Comparison of ENCODE assay signal across 1 cellular context in the genomic region with DNA sequence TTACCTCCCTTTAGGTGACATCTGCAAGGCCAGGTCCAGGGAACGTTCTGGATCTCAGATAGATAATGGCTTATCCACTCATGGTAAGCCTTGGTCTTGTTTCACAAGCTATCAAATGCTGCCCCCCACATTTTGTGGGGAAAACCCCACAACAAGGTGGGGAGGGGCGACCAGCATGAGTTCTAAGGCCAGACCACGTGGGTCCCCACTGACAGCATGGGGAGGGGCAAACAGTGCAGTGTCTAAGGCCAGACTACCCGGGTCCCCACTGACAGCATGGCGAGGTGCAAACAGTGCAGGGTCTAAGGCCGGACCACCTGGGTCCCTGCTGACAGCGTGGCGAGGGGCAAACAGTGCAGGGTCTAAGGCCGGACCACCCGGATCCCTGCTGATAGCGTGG.
TF ChIP-seq lines count a peak whose summit lies in the region.

No MANE protein-coding gene starts in this region.

TF ChIP-seq in WTC11, 78 proteins besides CTCF, POLR2A, EP300 and RAD21:
- TF ChIP-seq, protein P1, sequence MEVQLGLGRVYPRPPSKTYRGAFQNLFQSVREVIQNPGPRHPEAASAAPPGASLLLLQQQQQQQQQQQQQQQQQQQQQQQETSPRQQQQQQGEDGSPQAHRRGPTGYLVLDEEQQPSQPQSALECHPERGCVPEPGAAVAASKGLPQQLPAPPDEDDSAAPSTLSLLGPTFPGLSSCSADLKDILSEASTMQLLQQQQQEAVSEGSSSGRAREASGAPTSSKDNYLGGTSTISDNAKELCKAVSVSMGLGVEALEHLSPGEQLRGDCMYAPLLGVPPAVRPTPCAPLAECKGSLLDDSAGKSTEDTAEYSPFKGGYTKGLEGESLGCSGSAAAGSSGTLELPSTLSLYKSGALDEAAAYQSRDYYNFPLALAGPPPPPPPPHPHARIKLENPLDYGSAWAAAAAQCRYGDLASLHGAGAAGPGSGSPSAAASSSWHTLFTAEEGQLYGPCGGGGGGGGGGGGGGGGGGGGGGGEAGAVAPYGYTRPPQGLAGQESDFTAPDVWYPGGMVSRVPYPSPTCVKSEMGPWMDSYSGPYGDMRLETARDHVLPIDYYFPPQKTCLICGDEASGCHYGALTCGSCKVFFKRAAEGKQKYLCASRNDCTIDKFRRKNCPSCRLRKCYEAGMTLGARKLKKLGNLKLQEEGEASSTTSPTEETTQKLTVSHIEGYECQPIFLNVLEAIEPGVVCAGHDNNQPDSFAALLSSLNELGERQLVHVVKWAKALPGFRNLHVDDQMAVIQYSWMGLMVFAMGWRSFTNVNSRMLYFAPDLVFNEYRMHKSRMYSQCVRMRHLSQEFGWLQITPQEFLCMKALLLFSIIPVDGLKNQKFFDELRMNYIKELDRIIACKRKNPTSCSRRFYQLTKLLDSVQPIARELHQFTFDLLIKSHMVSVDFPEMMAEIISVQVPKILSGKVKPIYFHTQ (CRISPR knock-in tag; IDR thresholded peaks at IDR 0.05): no peak
- TF ChIP-seq RELA (CRISPR knock-in tag; IDR thresholded peaks at IDR 0.05; ENCODE audit: borderline replicate concordance): no peak
- TF ChIP-seq TEAD1 (CRISPR knock-in tag; IDR thresholded peaks at IDR 0.05): no peak
- TF ChIP-seq NFE2L1 (CRISPR knock-in tag; IDR thresholded peaks at IDR 0.05): no peak
- TF ChIP-seq, protein P2, sequence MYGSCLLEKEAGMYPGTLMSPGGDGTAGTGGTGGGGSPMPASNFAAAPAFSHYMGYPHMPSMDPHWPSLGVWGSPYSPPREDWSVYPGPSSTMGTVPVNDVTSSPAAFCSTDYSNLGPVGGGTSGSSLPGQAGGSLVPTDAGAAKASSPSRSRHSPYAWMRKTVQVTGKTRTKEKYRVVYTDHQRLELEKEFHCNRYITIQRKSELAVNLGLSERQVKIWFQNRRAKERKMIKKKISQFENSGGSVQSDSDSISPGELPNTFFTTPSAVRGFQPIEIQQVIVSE (CRISPR knock-in tag; IDR thresholded peaks at IDR 0.05; ENCODE audit: borderline replicate concordance): no peak
- no peak for TF ChIP-seq JAZF1 (CRISPR knock-in tag; IDR thresholded peaks at IDR 0.05)
TF ChIP-seq in WTC11: peak in this region for 0.
